ENCODE assay signal across 26 cellular contexts in genomic region chr12:83850531-83850930, GRCh38.
"Had no signal": no experiment of that assay in that cellular context is flagged by ENCODE, and none has a peak within 500 bp of the region (broad histone marks: within the 10 kb centered on the region; RNA-seq: fewer than 3 reads in every experiment).

No MANE protein-coding gene starts in this region.

- DNase-seq: activated B cell treated with CpG ODN at 0.5 μM for 24 hours; activated CD4-positive, alpha-beta memory T cell treated with anti-CD3 and anti-CD28 coated beads for 36 hours; activated CD4-positive, alpha-beta T cell treated with anti-CD3 and anti-CD28 coated beads for 1 hour; activated CD4-positive, alpha-beta T cell treated with anti-CD3 and anti-CD28 coated beads, Interleukin-2, amount 10 ng/mL, durations not matched to agents 7 days and 5 days; activated CD8-positive, alpha-beta memory T cell treated with anti-CD3 and anti-CD28 coated beads for 24 hours; activated effector memory CD4-positive, alpha-beta T cell treated with anti-CD3 and anti-CD28 coated beads, Interleukin-2, amount 50 U/mL, for 16 hours; activated naive CD4-positive, alpha-beta T cell treated with Interleukin-2 at 50 U/mL for 16 hours; activated naive CD8-positive, alpha-beta T cell treated with anti-CD3 and anti-CD28 coated beads, Interleukin-2, amount 50 U/mL, for 24 hours; activated T-cell treated with anti-CD3 and anti-CD28 coated beads, Interleukin-2, amount 50 U/mL, for 4 hours; amygdala; brain microvascular endothelial cell; caudate nucleus; Kasumi-1; NCI-H1105 treated with DMSO at 0.1 percent for 48 hours; NCI-H1436 treated with DMSO at 0.1 percent for 48 hours; NCI-H187; NCI-H2081; NCI-H446; NCI-H524; SHP77; T-helper 17 cell; T-helper 9 cell had no signal

- ATAC-seq: activated naive CD4-positive, alpha-beta T cell treated with anti-CD3 and anti-CD28 coated beads, Interleukin-2, amount 50 U/mL, for 72 hours; activated naive CD8-positive, alpha-beta T cell treated with anti-CD3 and anti-CD28 coated beads, Interleukin-2, amount 50 U/mL, for 24 hours; activated T-cell treated with anti-CD3 and anti-CD28 coated beads, Interleukin-2, amount 50 U/mL, for 4 hours; T-helper 17 cell had no signal

- FAIRE-seq: RCC 7860, TTC549 had no signal

- H3K27me3 ChIP-seq: brain microvascular endothelial cell, SJSA1 had no signal

- H3K4me1 ChIP-seq: SJSA1 had no signal

- H3K36me3 ChIP-seq: brain microvascular endothelial cell, SJSA1 had no signal

- H3K4me3 ChIP-seq: SJSA1 had no signal

- H3K27ac ChIP-seq: brain microvascular endothelial cell, SJSA1 had no signal
